11 cellular contexts compared by ENCODE assay signal in the genomic region with DNA sequence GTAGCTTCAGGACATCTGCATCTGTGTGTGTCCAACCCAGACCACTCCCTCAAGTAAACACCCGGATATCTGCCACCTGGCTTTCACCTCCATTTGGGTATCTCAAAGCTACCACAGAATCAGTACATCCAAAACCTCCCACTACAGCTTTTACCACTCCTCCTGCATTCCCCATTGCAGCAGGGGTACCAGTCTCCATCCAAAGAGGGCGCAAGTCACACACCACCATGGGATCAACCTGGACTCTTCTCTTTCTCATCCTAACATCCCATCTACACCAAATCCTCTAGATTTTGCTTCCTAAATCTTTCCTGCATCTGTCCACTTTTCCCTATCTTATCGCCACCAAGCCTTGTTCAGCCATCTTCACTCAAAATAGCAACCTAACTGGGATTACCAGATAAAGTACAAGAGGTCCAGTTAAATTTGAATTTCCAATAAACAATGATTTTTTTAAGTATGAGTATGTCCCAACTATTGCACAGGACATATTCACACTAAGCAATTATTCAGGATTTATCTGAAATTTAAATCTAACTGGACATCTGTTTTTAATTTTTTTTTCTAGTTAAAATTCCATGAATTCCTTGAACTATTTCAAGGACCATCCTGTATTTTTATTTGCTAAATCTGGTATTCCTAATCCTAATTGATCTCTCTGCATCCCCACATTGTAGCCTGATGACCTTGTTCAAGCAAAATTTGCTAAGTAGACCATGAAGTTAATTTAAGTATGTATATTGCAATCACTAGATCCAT.
DNase-seq lines count a peak whose midpoint lies in the region; ATAC-seq, FAIRE-seq and TF ChIP-seq lines count a peak whose summit lies in the region.
"Had no signal": no experiment of that assay in that cellular context is flagged by ENCODE, and none has a peak within 500 bp of the region (broad histone marks: within the 10 kb centered on the region; RNA-seq: fewer than 3 reads in every experiment).

No MANE protein-coding gene starts in this region.

- DNase-seq in T47D (ENCODE audit: low read depth in 1 of 2, low spot score in 1 of 2) (peak; percentile 57 to 74), mammary epithelial cell (no peak), NCI-H526 treated with DMSO at 0.1 percent for 48 hours (lab: John Stamatoyannopoulos, UW) (peak; percentile 8), epithelial cell of esophagus (ENCODE audit: low read depth) (no peak), transverse colon (peak; percentile 37), GM12892 (ENCODE audit: insufficient read length) (no peak), cortex of kidney (lab: John Stamatoyannopoulos, UW) (no peak)
- DNase-seq: activated CD4-positive, CD25-positive, alpha-beta regulatory T cell treated with anti-CD3 and anti-CD28 coated beads, Interleukin-2, amount 50 U/mL, for 72 hours; NCI-H1417 treated with DMSO at 0.1 percent for 48 hours; stimulated activated CD8-positive, alpha-beta memory T cell treated with anti-CD3 and anti-CD28 coated beads, Interleukin-4, amount 100 ng/mL, for 48 hours had no signal

- no peaks in the 10 kb centered on the region for H3K79me2 ChIP-seq in mammary epithelial cell (ENCODE audit: insufficient read depth, low read length)

- no peak overlapping the region for H3K4me2 ChIP-seq in mammary epithelial cell (ENCODE audit: insufficient read depth, low read depth, low read length)

- H3K4me3 ChIP-seq in mammary epithelial cell (replicated peaks in 1 of 3; ENCODE audit: insufficient read depth in 1 of 3, low read depth in 2 of 3, low read length in 3 of 3) (no peak overlapping the region), epithelial cell of esophagus (ENCODE audit: low read length) (no peak overlapping the region), transverse colon (no peak overlapping the region)

- TF ChIP-seq EP300 in transverse colon (IDR thresholded peaks at IDR 0.05; ENCODE audit: low read depth), result no peak

- H3K4me1 ChIP-seq in mammary epithelial cell (ENCODE audit: insufficient read depth, low read length), result no peaks in the 10 kb centered on the region
- no peaks in the 10 kb centered on the region for H3K4me1 ChIP-seq in transverse colon

- intact Hi-C loops in mammary epithelial cell (cut with micrococcal nuclease) (no loop called here), transverse colon (cut with DNase I; ENCODE audit: low total_unique reads) (no loop called here)

- CTCF ChIA-PET in mammary epithelial cell (lab: Charles Lee; ENCODE audit: low non-redundant PET), result no interaction called here

- no peaks in the 10 kb centered on the region for H3K36me3 ChIP-seq in mammary epithelial cell (ENCODE audit: insufficient read depth, low read length)
- H3K36me3 ChIP-seq in transverse colon, result no peaks in the 10 kb centered on the region

- in situ Hi-C loops in T47D (cut with HindIII; ENCODE audit: low pct_unique_long_range_greater_than_20kb, low sequenced_read_pairs), result no loop called here
- in situ Hi-C loops in mammary epithelial cell (cut with MboI; ENCODE audit: low sequenced_read_pairs in 2 of 2), result no loop called here
- in situ Hi-C loops in transverse colon (cut with MboI; ENCODE audit: low pct_ligation_motif_present in 1 of 4, low pct_unique_long_range_greater_than_20kb in 1 of 4, low sequenced_read_pairs in 3 of 4), result no loop called here

- ATAC-seq in GM18517 (IDR thresholded peaks at IDR 0.05; ENCODE audit: unreplicated experiment), result no peak

- H3K9me3 ChIP-seq in mammary epithelial cell (replicated peaks; ENCODE audit: insufficient read depth, low read length), result no peaks in the 10 kb centered on the region
- peaks cover 0 to 11% of the 10 kb centered on the region in 2 donors for H3K9me3 ChIP-seq in transverse colon

- peak in 1 of 2 donors; percentile 33 for TF ChIP-seq CTCF in mammary epithelial cell (conservative IDR thresholded peaks at IDR 0.05 in 1 of 2, IDR thresholded peaks at IDR 0.05 in 1 of 2; ENCODE audit: extremely low read depth in 1 of 2, insufficient read depth in 1 of 2, low read depth in 1 of 2, low read length in 2 of 2)
- TF ChIP-seq CTCF in epithelial cell of esophagus (IDR thresholded peaks at IDR 0.05; ENCODE audit: insufficient read depth, low read depth, low read length, missing control alignments), result peak; percentile 16
- peak in 4 of 5 experiments; percentile 38 to 53 (median 44) for TF ChIP-seq CTCF in transverse colon (IDR thresholded peaks at IDR 0.05)

- WGBS in mammary epithelial cell (ENCODE audit: low coverage, missing lambda C conversion rate), result 73% methylated on average over 3 of the region's 3 CpGs
- 37 to 50% methylated on average over 2 to 3 of the region's 3 CpGs for WGBS in transverse colon (ENCODE audit: low coverage in 1 of 2), 2 donors

- TF ChIP-seq POLR2A in transverse colon (IDR thresholded peaks at IDR 0.05) (no peak), GM12892 (IDR thresholded peaks at IDR 0.05; ENCODE audit: low read depth, low read length) (no peak)

- H3K27me3 ChIP-seq in mammary epithelial cell (ENCODE audit: insufficient read depth, low read length) (peaks cover 2% of the 10 kb centered on the region), transverse colon (peaks cover 4% of the 10 kb centered on the region)

- no peak for FAIRE-seq in GM12892 (lab: Jason Lieb, UNC)

- dilution Hi-C loops in mammary epithelial cell (cut with HindIII; ENCODE audit: low sequenced_read_pairs), result loop anchor here (5.0 kb wide), 1 partner anchor 49 kb away; no protein-coding TSS in a partner anchor

- no peak overlapping the region for H3K9ac ChIP-seq in mammary epithelial cell (ENCODE audit: insufficient read depth, low read length)

- H3K27ac ChIP-seq in mammary epithelial cell (ENCODE audit: insufficient read depth, low read depth, low read length) (no peak overlapping the region), transverse colon (no peak overlapping the region)

- BruUV-seq in mammary epithelial cell (replicated peaks; lab: Mats Ljungman, UMichigan), result no TSS peak

- H4K20me1 ChIP-seq in mammary epithelial cell (ENCODE audit: insufficient read depth, low read length), result no peaks in the 10 kb centered on the region

- H2AFZ ChIP-seq in mammary epithelial cell (ENCODE audit: low read depth, low read length), result no peak overlapping the region

Comparison
In these comparisons a context has a peak if more than half of its experiments do, and no peak if none do; other contexts are left out.
1. DNase-seq: peak in T47D (2 of 2), NCI-H526 treated with DMSO at 0.1 percent for 48 hours (single experiment) and transverse colon (single experiment); none in mammary epithelial cell (single experiment), epithelial cell of esophagus (single experiment), GM12892 (single experiment) and cortex of kidney (single experiment).